In genomic region chr16:70747703-70748631, GRCh38 we compare ENCODE assay signal across 9 cellular contexts. TPM values are rescaled to one million over a fixed set of nuclear protein-coding genes. Genes with fewer than 3 reads are reported as not detected.
A peak's percentile ranks its signal among the peaks of the same experiment; 100 is the strongest.
DNase-seq lines count a peak whose midpoint lies in the region; ATAC-seq, FAIRE-seq and TF ChIP-seq lines count a peak whose summit lies in the region.
"Had no signal": no experiment of that assay in that cellular context is flagged by ENCODE, and none has a peak within 500 bp of the region (broad histone marks: within the 10 kb centered on the region; RNA-seq: fewer than 3 reads in every experiment).

No MANE protein-coding gene starts in this region.

- peaks cover 0 to 10% (median 6%) of the 10 kb centered on the region in 4 experiments; a peak in 5 of 7 replicates for H3K4me1 ChIP-seq in H1 (replicated peaks in 1 of 4; ENCODE audit: control insufficient read depth in 3 of 4, insufficient read depth in 4 of 4, low read length in 3 of 4)

- no peak overlapping the region for H3K4me3 ChIP-seq in H1 (ENCODE audit: extremely low read depth in 1 of 4, insufficient read depth in 2 of 4, low read depth in 3 of 4, low read length in 4 of 4)

- peaks cover 2% of the 10 kb centered on the region for H3K9me3 Mint-ChIP-seq in neural crest cell

- H3K79me2 ChIP-seq in H1 (ENCODE audit: control insufficient read depth in 1 of 2, insufficient read depth in 2 of 2, low read length in 2 of 2) = no peaks in the 10 kb centered on the region

- TF ChIP-seq CTCF in C4-2B (conservative IDR thresholded peaks at IDR 0.05) (no peak), H1 (IDR thresholded peaks at IDR 0.05; ENCODE audit: control extremely low read depth in 1 of 3, insufficient read depth in 1 of 3, low read depth in 1 of 3, low read length in 3 of 3) (no peak), neural crest cell (conservative IDR thresholded peaks at IDR 0.05) (no peak)

- no peak for FAIRE-seq in H1 (lab: Jason Lieb, UNC)

- 86% methylated on average over 15 of the region's 15 CpGs; no CpG with 5 or more reads in 1 of the 2 experiments for WGBS in H1 (ENCODE audit: extremely low coverage in 1 of 2, insufficient coverage in 1 of 2, insufficient read length in 1 of 2, insufficient replicate concordance in 2 of 2, low coverage in 1 of 2, low lambda C conversion rate in 2 of 2, missing lambda C conversion rate in 1 of 2), 2 experiments

- H3K27me3 Mint-ChIP-seq in neural crest cell (ENCODE audit: low read depth) = no peaks in the 10 kb centered on the region
- H3K27me3 Mint-ChIP-seq: IgD-negative memory B cell had no signal

- peak overlapping the region; percentile 57 for H3K27ac Mint-ChIP-seq in neural crest cell (ENCODE audit: unreplicated experiment)

- H3K9me3 ChIP-seq in H1 (ENCODE audit: insufficient read depth in 2 of 2, low read depth in 1 of 2, low read length in 1 of 2) = peaks cover 0 to 6% of the 10 kb centered on the region in 2 experiments; a peak in 1 of 4 replicates

- H3K4me1 Mint-ChIP-seq in neural crest cell = peaks cover 30% of the 10 kb centered on the region

- no peak for TF ChIP-seq RAD21 in H1 (IDR thresholded peaks at IDR 0.05 in 1 of 2, conservative IDR thresholded peaks at IDR 0.05 in 1 of 2; ENCODE audit: low read depth in 2 of 2, low read length in 2 of 2)

- no peak overlapping the region for H4K5ac ChIP-seq in H1 (ENCODE audit: insufficient read length, low read depth, low read length)

- no peaks in the 10 kb centered on the region for H3K27me3 ChIP-seq in H1 (replicated peaks in 1 of 4; ENCODE audit: control insufficient read depth in 3 of 4, extremely low read depth in 1 of 4, insufficient read depth in 3 of 4, low read length in 3 of 4)

- H3K18ac ChIP-seq in H1 (ENCODE audit: extremely low read depth, low read length) = no peak overlapping the region

- H2BK15ac ChIP-seq in H1 (ENCODE audit: low read length) = no peak overlapping the region

- H3K79me1 ChIP-seq in H1 (ENCODE audit: low read depth, low read length) = no peaks in the 10 kb centered on the region

- no peak for TF ChIP-seq EP300 in H1 (IDR thresholded peaks at IDR 0.05; ENCODE audit: borderline replicate concordance in 1 of 2, low read depth in 2 of 2, low read length in 2 of 2)

- no peak overlapping the region for H2BK12ac ChIP-seq in H1 (ENCODE audit: low read depth, low read length)

- H3K56ac ChIP-seq in H1 (replicated peaks; ENCODE audit: insufficient read length, low read depth, low read length) = no peak overlapping the region

- H2BK120ac ChIP-seq in H1 (replicated peaks; ENCODE audit: low read depth, low read length) = no peak overlapping the region

- TF ChIP-seq POLR2A in H1 (IDR thresholded peaks at IDR 0.05; ENCODE audit: control extremely low read depth in 1 of 2, low read depth in 2 of 2, low read length in 2 of 2) = no peak

- no peak for ATAC-seq in HG03571 (IDR thresholded peaks at IDR 0.05; ENCODE audit: unreplicated experiment)
- no peak for ATAC-seq in GM21825 (IDR thresholded peaks at IDR 0.05; ENCODE audit: unreplicated experiment)

- peaks cover 13% of the 10 kb centered on the region for H3K36me3 Mint-ChIP-seq in neural crest cell (ENCODE audit: low read depth)

- CTCF ChIA-PET in H1 (lab: Charles Lee; ENCODE audit: partially characterized antibody) = interaction anchor here (0.8 to 7.0 kb wide), 7 partner anchors 8 to 68 kb away, joined by 3 to 57 read pairs (median 4); no protein-coding TSS in a partner anchor

- no peak overlapping the region for H3K4ac ChIP-seq in H1 (replicated peaks; ENCODE audit: insufficient read length, low read depth, low read length)

- no peak overlapping the region for H2AK5ac ChIP-seq in H1 (ENCODE audit: low read depth, low read length)

- no peak overlapping the region for H3K4me3 Mint-ChIP-seq in neural crest cell
- H3K4me3 Mint-ChIP-seq: IgD-negative memory B cell had no signal

- H4K8ac ChIP-seq in H1 (ENCODE audit: extremely low read depth, insufficient read depth, low read length) = no peak overlapping the region; the same call in 1 of the 2 replicates

- no peak overlapping the region for H2AFZ ChIP-seq in H1 (ENCODE audit: low read length)

- no peak overlapping the region for H3K14ac ChIP-seq in H1 (ENCODE audit: insufficient read length)

- no peak overlapping the region for H4K91ac ChIP-seq in H1 (replicated peaks; ENCODE audit: insufficient read length, low read length)

- peak; percentile 41 for DNase-seq in NCI-H2196 treated with DMSO at 0.1 percent for 48 hours (lab: John Stamatoyannopoulos, UW; ENCODE audit: unreplicated experiment)
- DNase-seq in H1 (ENCODE audit: low read depth in 1 of 2, low spot score in 2 of 2) = no peak
- DNase-seq in neural crest cell (ENCODE audit: low read depth, low spot score) = no peak
- DNase-seq in dermis blood vessel endothelial cell = no peak
- DNase-seq in AG08395 (ENCODE audit: low spot score) = no peak

- H3K23me2 ChIP-seq in H1 (ENCODE audit: low read depth, low read length) = no peaks in the 10 kb centered on the region

- no peak overlapping the region for H2BK20ac ChIP-seq in H1 (ENCODE audit: low read length)

- peaks cover 3 to 14% (median 8%) of the 10 kb centered on the region in 4 experiments; a peak in 4 of 8 replicates for H3K36me3 ChIP-seq in H1 (ENCODE audit: control insufficient read depth in 2 of 4, insufficient read depth in 4 of 4, low read length in 3 of 4)

- H3K9ac ChIP-seq in H1 (replicated peaks in 1 of 4; ENCODE audit: extremely low read depth in 1 of 4, low read depth in 3 of 4, low read length in 3 of 4) = no peak overlapping the region

- H2BK5ac ChIP-seq in H1 (ENCODE audit: low read depth, low read length) = no peak overlapping the region; the same call in 1 of the 2 replicates

- H3K27ac ChIP-seq in C4-2B (peak overlapping the region; percentile 97), H1 (ENCODE audit: low read depth, low read length) (peak overlapping the region; percentile 42; the same call in 1 of the 2 replicates)

- no peak overlapping the region for H3K23ac ChIP-seq in H1 (ENCODE audit: insufficient read length)

- H3K4me2 ChIP-seq in H1 (ENCODE audit: insufficient read depth in 1 of 2, low read depth in 2 of 2, low read length in 2 of 2) = no peak overlapping the region

- H4K20me1 ChIP-seq in H1 (replicated peaks in 1 of 2; ENCODE audit: control insufficient read depth in 1 of 2, insufficient read depth in 2 of 2, low read length in 2 of 2) = peaks cover 0 to 3% of the 10 kb centered on the region in 2 experiments

- POLR2A ChIA-PET in H1 (lab: Charles Lee; ENCODE audit: partially characterized antibody) = interaction anchor here (0.6 to 1.2 kb wide), 4 partner anchors 14 to 52 kb away, joined by 3 to 4 read pairs (median 3); no protein-coding TSS in a partner anchor

TF ChIP-seq in H1, 55 proteins besides CTCF, POLR2A, EP300 and RAD21 (continues in another document):
- TF ChIP-seq TAF1 (IDR thresholded peaks at IDR 0.05; ENCODE audit: low read depth, low read length) = no peak

RNA-seq across cellular contexts. Expression of gene VAC14, which starts 53.0 kb away (rescaled TPM):
- total RNA-seq in H1 (2021; fragmentation: NEBNext Ultra II Directional; extraction: Animal tissue kit (Norgen Biotek cat#: 25700)) = 52.8 and 56.0 TPM in 2 replicates
- 108 and 113 TPM in 2 replicates for polyA plus RNA-seq in H1 (2011; rRNA removed)
- polyA plus RNA-seq in H1 (2011; cell fraction: cytosol; rRNA removed) = 54.9 TPM
- 102 TPM for polyA plus RNA-seq in H1 (2011; cell fraction: nucleus; rRNA removed)
- 42.1 to 66.4 TPM (median 62.1 TPM) in 4 replicates for polyA plus RNA-seq in H1 (2012, experiment 1 of 2)
- polyA plus RNA-seq in H1 (2012, experiment 2 of 2) = 81.7 TPM
- polyA plus RNA-seq in H1 (2013, experiment 1 of 2) = 35.5 TPM
- 32.4 TPM for polyA plus RNA-seq in H1 (2013, experiment 2 of 2)
- 76.8 and 86.7 TPM in 2 replicates for polyA minus RNA-seq in H1 (2011; rRNA and poly(A)+ RNA removed)
- polyA minus RNA-seq in H1 (2011; cell fraction: cytosol; rRNA and poly(A)+ RNA removed) = 43.9 TPM
- polyA minus RNA-seq in H1 (2011; cell fraction: nucleus; rRNA and poly(A)+ RNA removed) = 51.4 TPM
- total RNA-seq in neural crest cell = 45.4 and 46.7 TPM in 2 replicates
- 20.6 and 40.4 TPM in 2 replicates for total RNA-seq in dermis blood vessel endothelial cell
